Comparison of ENCODE assay signal across 25 cellular contexts in genomic region chr3:30723211-30723610, GRCh38.
"Had no signal": no experiment of that assay in that cellular context is flagged by ENCODE, and none has a peak within 500 bp of the region (broad histone marks: within the 10 kb centered on the region; RNA-seq: fewer than 3 reads in every experiment).

No MANE protein-coding gene starts in this region.

- H3K9me3 ChIP-seq: neutrophil, pancreas, psoas muscle, right lobe of liver, sigmoid colon, stomach, thoracic aorta, thyroid gland, tibial nerve, upper lobe of left lung, vagina had no signal

- ATAC-seq: naive thymus-derived CD8-positive, alpha-beta T cell; natural killer cell treated with Interleukin-12 subunit alpha and Interleukin-12 subunit beta and Interleukin-15 and Interleukin-18, amount 100 ng/mL, for 72 hours; pancreas; psoas muscle; right cardiac atrium; right lobe of liver; stimulated activated effector memory CD8-positive, alpha-beta T cell treated with anti-CD3 and anti-CD28 coated beads, Interleukin-12 subunit alpha, Interleukin-12 subunit beta, amount 100 ng/mL, for 72 hours; stimulated activated naive B cell treated with anti-CD40 and anti-IgM and Interleukin-4, amounts not matched to agents 10 μg/mL and 1 μg/mL and 100 μg/mL, for 72 hours had no signal

- H3K27ac ChIP-seq: neutrophil, pancreas, psoas muscle, right lobe of liver, sigmoid colon, stomach, thoracic aorta, thyroid gland, tibial nerve, upper lobe of left lung, vagina had no signal

- DNase-seq: naive thymus-derived CD8-positive, alpha-beta T cell; nephron progenitor cell; nucleus accumbens; pancreas; psoas muscle; right cardiac atrium; right lobe of liver; sigmoid colon; small intestine; stimulated activated CD4-positive, alpha-beta T cell treated with anti-CD3 and anti-CD28 coated beads, Interleukin-15, amount 100 ng/mL, for 24 hours; stimulated activated CD4-positive, alpha-beta T cell treated with anti-CD3 and anti-CD28 coated beads, Interleukin-2, amount 100 ng/mL, for 24 hours; stimulated activated CD4-positive, alpha-beta T cell treated with anti-CD3 and anti-CD28 coated beads, Interleukin-2, amount 100 ng/mL, for 48 hours; stimulated activated CD4-positive, alpha-beta T cell treated with anti-CD3 and anti-CD28 coated beads, Interleukin-4, amount 100 ng/mL, for 24 hours; stimulated activated naive B cell treated with anti-CD40 and anti-IgM and Interleukin-4, amounts not matched to agents 10 μg/mL and 1 μg/mL and 100 μg/mL, for 72 hours; stimulated activated naive CD4-positive, alpha-beta T cell treated with Interleukin-2 at 50 U/mL for 16 hours; stomach; thyroid gland; trophoblast cell; upper lobe of left lung had no signal

- H3K4me3 ChIP-seq: pancreas, psoas muscle, right lobe of liver, sigmoid colon, stomach, thoracic aorta, thyroid gland, tibial nerve, upper lobe of left lung, vagina had no signal

- H3K4me1 ChIP-seq: psoas muscle, tibial nerve, vagina had no signal

- H3K36me3 ChIP-seq: neutrophil, pancreas, right lobe of liver, sigmoid colon, stomach, thoracic aorta, thyroid gland, tibial nerve, upper lobe of left lung, vagina had no signal

- H3K27me3 ChIP-seq: neutrophil, pancreas, right lobe of liver, sigmoid colon, stomach, thyroid gland, tibial nerve, upper lobe of left lung, vagina had no signal
